18 cellular contexts compared by ENCODE assay signal in the genomic region with DNA sequence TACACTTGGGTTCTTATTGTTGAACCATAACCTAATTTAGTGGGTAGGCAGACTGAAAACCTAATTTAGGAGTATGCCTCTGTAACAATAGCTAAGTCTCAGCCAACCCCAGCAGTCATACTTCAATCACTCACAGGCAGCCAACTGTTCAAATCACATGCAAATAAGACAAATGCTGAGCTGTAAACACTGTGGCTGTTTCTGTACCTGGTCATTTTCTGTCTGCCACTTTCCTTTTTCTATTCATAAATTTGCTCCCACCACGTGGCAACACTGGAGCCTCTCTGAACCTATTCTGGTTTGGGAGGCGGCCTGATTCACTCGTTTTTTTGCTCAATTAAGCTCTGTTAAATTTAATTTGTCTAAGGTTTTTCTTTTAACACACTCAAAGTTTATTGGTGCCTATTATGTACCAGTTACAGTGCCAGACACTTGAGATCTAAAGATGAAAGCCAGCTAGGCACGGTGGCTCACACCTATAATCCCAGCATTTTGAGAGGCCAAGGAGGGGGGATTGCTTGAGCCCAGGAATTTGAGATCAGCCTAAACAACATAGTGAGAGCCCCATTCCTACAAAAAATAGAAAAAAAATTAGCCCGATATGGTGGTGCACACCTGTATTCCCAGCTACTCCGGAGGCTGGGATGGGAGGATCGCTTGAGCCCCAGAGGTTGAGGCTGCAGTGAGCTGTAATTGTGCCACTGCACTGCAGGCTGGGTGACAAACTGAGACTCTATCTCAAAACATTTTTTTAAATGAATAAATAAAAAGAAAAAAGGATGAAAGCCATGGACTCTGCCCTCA. TPM values are rescaled to one million over a fixed set of nuclear protein-coding genes. Genes with fewer than 3 reads are reported as not detected.
DNase-seq lines count a peak whose midpoint lies in the region; ATAC-seq and TF ChIP-seq lines count a peak whose summit lies in the region.
"Had no signal": no experiment of that assay in that cellular context is flagged by ENCODE, and none has a peak within 500 bp of the region (broad histone marks: within the 10 kb centered on the region; RNA-seq: fewer than 3 reads in every experiment).

No MANE protein-coding gene starts in this region.

- intact Hi-C loops in left ventricle myocardium inferior (cut with micrococcal nuclease), result no loop called here

- no peak overlapping the region for H3K27ac ChIP-seq in GM23338 (ENCODE audit: low read depth)
- H3K27ac ChIP-seq in left ventricle myocardium inferior (replicated peaks), result no peak overlapping the region
- H3K27ac ChIP-seq: BLaER1 treated with 17β-estradiol and CSF1 and Interleukin-3, amounts not matched to agents 10 nM and 100 nM; SK-N-MC had no signal

- no peak overlapping the region for H3K4me3 ChIP-seq in GM23338
- H3K4me3 ChIP-seq in left ventricle myocardium inferior, result no peak overlapping the region
- H3K4me3 ChIP-seq: BLaER1 treated with 17β-estradiol and CSF1 and Interleukin-3, amounts not matched to agents 10 nM and 100 nM; SK-N-MC had no signal

- H2AFZ ChIP-seq in GM23338, result peak overlapping the region; percentile 81

- no peaks in the 10 kb centered on the region for H4K20me1 ChIP-seq in GM23338 (replicated peaks; ENCODE audit: insufficient read depth)
- H4K20me1 ChIP-seq: BLaER1 treated with 17β-estradiol and CSF1 and Interleukin-3, amounts not matched to agents 10 nM and 100 nM had no signal

- DNase-seq in GM23338 (ENCODE audit: low spot score) (no peak), NAMALWA (ENCODE audit: low spot score) (peak; percentile 5), ecto neural progenitor cell (ENCODE audit: low spot score) (peak; percentile 27), left ventricle myocardium inferior (no peak), AG08395 (ENCODE audit: low spot score) (no peak), CD1c-positive myeloid dendritic cell (ENCODE audit: extremely low spot score) (no peak)
- DNase-seq: NCI-H1436, NCI-H2029, NCI-H345, NCI-H524 treated with DMSO at 0.1 percent for 48 hours had no signal

- H3K27me3 Mint-ChIP-seq in GM23338 (ENCODE audit: insufficient read depth, low read depth, poor library complexity), result no peaks in the 10 kb centered on the region

- no peaks in the 10 kb centered on the region for H3K9me3 ChIP-seq in left ventricle myocardium inferior (replicated peaks)
- H3K9me3 ChIP-seq: BLaER1 treated with 17β-estradiol and CSF1 and Interleukin-3, amounts not matched to agents 10 nM and 100 nM had no signal

- H3K9me3 Mint-ChIP-seq in GM23338, result no peaks in the 10 kb centered on the region; the same call in 2 of the 3 replicates

- H3K27me3 ChIP-seq in GM23338 (ENCODE audit: insufficient read depth), result no peaks in the 10 kb centered on the region
- H3K27me3 ChIP-seq in left ventricle myocardium inferior (ENCODE audit: low read depth), result peaks cover 17% of the 10 kb centered on the region
- H3K27me3 ChIP-seq: BLaER1 treated with 17β-estradiol and CSF1 and Interleukin-3, amounts not matched to agents 10 nM and 100 nM had no signal

- H3K36me3 ChIP-seq in GM23338 (ENCODE audit: insufficient read depth) (no peaks in the 10 kb centered on the region), left ventricle myocardium inferior (no peaks in the 10 kb centered on the region)
- H3K36me3 ChIP-seq: BLaER1 treated with 17β-estradiol and CSF1 and Interleukin-3, amounts not matched to agents 10 nM and 100 nM had no signal

- peaks cover 4% of the 10 kb centered on the region; the same call in 1 of the 2 replicates for H3K4me1 ChIP-seq in GM23338 (ENCODE audit: insufficient read depth)
- no peaks in the 10 kb centered on the region for H3K4me1 ChIP-seq in left ventricle myocardium inferior
- H3K4me1 ChIP-seq: BLaER1 treated with 17β-estradiol and CSF1 and Interleukin-3, amounts not matched to agents 10 nM and 100 nM had no signal

- H3K4me3 Mint-ChIP-seq in GM23338, result no peak overlapping the region

- H3K4me1 Mint-ChIP-seq in GM23338, result peaks cover 19% of the 10 kb centered on the region

- no peaks in the 10 kb centered on the region for H3K79me2 ChIP-seq in GM23338 (replicated peaks; ENCODE audit: insufficient read depth)

- H3K4me2 ChIP-seq in GM23338, result no peak overlapping the region
- H3K4me2 ChIP-seq: BLaER1 treated with 17β-estradiol and CSF1 and Interleukin-3, amounts not matched to agents 10 nM and 100 nM had no signal

- H3K36me3 Mint-ChIP-seq in GM23338 (ENCODE audit: low read depth), result no peaks in the 10 kb centered on the region

- ATAC-seq in GM18858 (IDR thresholded peaks at IDR 0.05; ENCODE audit: unreplicated experiment) (peak; percentile 44), GM23338 (no peak), GM21360 (IDR thresholded peaks at IDR 0.05; ENCODE audit: unreplicated experiment) (no peak)
- ATAC-seq: Right ventricle myocardium inferior had no signal

- peaks cover 3% of the 10 kb centered on the region; the same call in 1 of the 2 replicates for H3K9me2 ChIP-seq in GM23338 (ENCODE audit: insufficient read depth)

- TF ChIP-seq CTCF in GM23338 (conservative IDR thresholded peaks at IDR 0.05; ENCODE audit: low read depth in 2 of 2) (no peak), left ventricle myocardium inferior (IDR thresholded peaks at IDR 0.05; ENCODE audit: borderline replicate concordance) (no peak)

- H3K27ac Mint-ChIP-seq in GM23338, result no peak overlapping the region

- no peaks in the 10 kb centered on the region for H3F3A ChIP-seq in GM23338 (replicated peaks; ENCODE audit: low read depth)

TF ChIP-seq in GM23338, 12 proteins besides CTCF, POLR2A, EP300 and RAD21 (continues in another document):
- TF ChIP-seq JUNB (IDR thresholded peaks at IDR 0.05; ENCODE audit: unreplicated experiment), result no peak
- no peak for TF ChIP-seq STAT1 (IDR thresholded peaks at IDR 0.05; ENCODE audit: unreplicated experiment)
- TF ChIP-seq ZNF114 (CRISPR knock-in tag; IDR thresholded peaks at IDR 0.05), result no peak
- no peak for TF ChIP-seq ZNF331 (CRISPR knock-in tag; IDR thresholded peaks at IDR 0.05; ENCODE audit: low read depth)
- TF ChIP-seq CREB1 (CRISPR knock-in tag; IDR thresholded peaks at IDR 0.05; ENCODE audit: low read depth), result no peak
- TF ChIP-seq EZH2 (IDR thresholded peaks at IDR 0.05; ENCODE audit: low read depth, unreplicated experiment), result no peak
- TF ChIP-seq, protein P1, sequence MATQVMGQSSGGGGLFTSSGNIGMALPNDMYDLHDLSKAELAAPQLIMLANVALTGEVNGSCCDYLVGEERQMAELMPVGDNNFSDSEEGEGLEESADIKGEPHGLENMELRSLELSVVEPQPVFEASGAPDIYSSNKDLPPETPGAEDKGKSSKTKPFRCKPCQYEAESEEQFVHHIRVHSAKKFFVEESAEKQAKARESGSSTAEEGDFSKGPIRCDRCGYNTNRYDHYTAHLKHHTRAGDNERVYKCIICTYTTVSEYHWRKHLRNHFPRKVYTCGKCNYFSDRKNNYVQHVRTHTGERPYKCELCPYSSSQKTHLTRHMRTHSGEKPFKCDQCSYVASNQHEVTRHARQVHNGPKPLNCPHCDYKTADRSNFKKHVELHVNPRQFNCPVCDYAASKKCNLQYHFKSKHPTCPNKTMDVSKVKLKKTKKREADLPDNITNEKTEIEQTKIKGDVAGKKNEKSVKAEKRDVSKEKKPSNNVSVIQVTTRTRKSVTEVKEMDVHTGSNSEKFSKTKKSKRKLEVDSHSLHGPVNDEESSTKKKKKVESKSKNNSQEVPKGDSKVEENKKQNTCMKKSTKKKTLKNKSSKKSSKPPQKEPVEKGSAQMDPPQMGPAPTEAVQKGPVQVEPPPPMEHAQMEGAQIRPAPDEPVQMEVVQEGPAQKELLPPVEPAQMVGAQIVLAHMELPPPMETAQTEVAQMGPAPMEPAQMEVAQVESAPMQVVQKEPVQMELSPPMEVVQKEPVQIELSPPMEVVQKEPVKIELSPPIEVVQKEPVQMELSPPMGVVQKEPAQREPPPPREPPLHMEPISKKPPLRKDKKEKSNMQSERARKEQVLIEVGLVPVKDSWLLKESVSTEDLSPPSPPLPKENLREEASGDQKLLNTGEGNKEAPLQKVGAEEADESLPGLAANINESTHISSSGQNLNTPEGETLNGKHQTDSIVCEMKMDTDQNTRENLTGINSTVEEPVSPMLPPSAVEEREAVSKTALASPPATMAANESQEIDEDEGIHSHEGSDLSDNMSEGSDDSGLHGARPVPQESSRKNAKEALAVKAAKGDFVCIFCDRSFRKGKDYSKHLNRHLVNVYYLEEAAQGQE (IDR thresholded peaks at IDR 0.05; ENCODE audit: unreplicated experiment), result no peak
- no peak for TF ChIP-seq POLR2AphosphoS5 (IDR thresholded peaks at IDR 0.05; ENCODE audit: low read depth)
- TF ChIP-seq NANOG (IDR thresholded peaks at IDR 0.05; ENCODE audit: borderline replicate concordance), result no peak
- TF ChIP-seq, protein P2, sequence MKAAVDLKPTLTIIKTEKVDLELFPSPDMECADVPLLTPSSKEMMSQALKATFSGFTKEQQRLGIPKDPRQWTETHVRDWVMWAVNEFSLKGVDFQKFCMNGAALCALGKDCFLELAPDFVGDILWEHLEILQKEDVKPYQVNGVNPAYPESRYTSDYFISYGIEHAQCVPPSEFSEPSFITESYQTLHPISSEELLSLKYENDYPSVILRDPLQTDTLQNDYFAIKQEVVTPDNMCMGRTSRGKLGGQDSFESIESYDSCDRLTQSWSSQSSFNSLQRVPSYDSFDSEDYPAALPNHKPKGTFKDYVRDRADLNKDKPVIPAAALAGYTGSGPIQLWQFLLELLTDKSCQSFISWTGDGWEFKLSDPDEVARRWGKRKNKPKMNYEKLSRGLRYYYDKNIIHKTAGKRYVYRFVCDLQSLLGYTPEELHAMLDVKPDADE (IDR thresholded peaks at IDR 0.05), result no peak

RNA-seq across cellular contexts. Expression of a gene that starts 41.1 kb away (rescaled TPM):
- 8.6 and 12.9 TPM in 2 replicates for total RNA-seq in GM23338 (2014; rRNA removed; shearing (Covaris generic))
- 3.8 and 3.9 TPM in 2 replicates for polyA plus RNA-seq in GM23338 (2016; fragmentation: Nextera tagmentation; extraction: Ambion mirVana)
- total RNA-seq in left ventricle myocardium inferior, result 36.4 TPM
- total RNA-seq: A673, H4, OCI-LY7 had no signal

Comparison
In these comparisons a context has a peak if more than half of its experiments do, and no peak if none do; other contexts are left out.
1. DNase-seq: peak in NAMALWA (single experiment) and ecto neural progenitor cell (single experiment); none in GM23338 (single experiment), left ventricle myocardium inferior (single experiment), AG08395 (single experiment) and CD1c-positive myeloid dendritic cell (single experiment).